In genomic region chr12:52980773-52981423, GRCh38 we compare ENCODE assay signal across 9 cellular contexts. TPM values are rescaled to one million over a fixed set of nuclear protein-coding genes. Genes with fewer than 3 reads are reported as not detected.
DNase-seq lines count a peak whose midpoint lies in the region; ATAC-seq and TF ChIP-seq lines count a peak whose summit lies in the region.
"Had no signal": no experiment of that assay in that cellular context is flagged by ENCODE, and none has a peak within 500 bp of the region (broad histone marks: within the 10 kb centered on the region; RNA-seq: fewer than 3 reads in every experiment).

No MANE protein-coding gene starts in this region.

- H3K27me3 ChIP-seq in liver (ENCODE audit: control insufficient read depth in 4 of 4, insufficient read depth in 4 of 4, low read length in 3 of 4): no peaks in the 10 kb centered on the region
- H3K27me3 ChIP-seq: BLaER1 had no signal

- no peak overlapping the region for H3K4me3 Mint-ChIP-seq in activated CD4-positive, alpha-beta T cell treated with anti-CD3 and anti-CD28 coated beads, Interleukin-2, amount 10 ng/mL, durations not matched to agents 24 days and 14 days

- H3K4me3 ChIP-seq in coronary artery (no peak overlapping the region), liver (ENCODE audit: low read depth in 1 of 3, low read length in 3 of 3) (no peak overlapping the region)
- H3K4me3 ChIP-seq: BLaER1 had no signal

- ATAC-seq in HG03571 (IDR thresholded peaks at IDR 0.05; ENCODE audit: unreplicated experiment): peak; percentile 59

- WGBS in liver: 22% methylated on average over 11 of the region's 11 CpGs

- H3K9me3 Mint-ChIP-seq in activated CD4-positive, alpha-beta T cell treated with anti-CD3 and anti-CD28 coated beads, Interleukin-2, amount 10 ng/mL, durations not matched to agents 24 days and 14 days: no peaks in the 10 kb centered on the region

- H3K36me3 Mint-ChIP-seq in activated CD4-positive, alpha-beta T cell treated with anti-CD3 and anti-CD28 coated beads, Interleukin-2, amount 10 ng/mL, durations not matched to agents 24 days and 14 days (ENCODE audit: low read depth): no peaks in the 10 kb centered on the region

- no peak overlapping the region for H3K27ac Mint-ChIP-seq in activated CD4-positive, alpha-beta T cell treated with anti-CD3 and anti-CD28 coated beads, Interleukin-2, amount 10 ng/mL, durations not matched to agents 24 days and 14 days

- peak; percentile 100 for TF ChIP-seq RAD21 in liver (IDR thresholded peaks at IDR 0.05)

- peak; percentile 93 for TF ChIP-seq CTCF in coronary artery (IDR thresholded peaks at IDR 0.05)
- peak; percentile 100 for TF ChIP-seq CTCF in liver (IDR thresholded peaks at IDR 0.05; ENCODE audit: low read depth, low read length, missing input control)

- H3K27me3 Mint-ChIP-seq in activated CD4-positive, alpha-beta T cell treated with anti-CD3 and anti-CD28 coated beads, Interleukin-2, amount 10 ng/mL, durations not matched to agents 24 days and 14 days: peaks cover 28% of the 10 kb centered on the region

- DNase-seq in activated gamma-delta T cell treated with Interleukin-2 at 50 U/mL for 16 hours (peak; percentile 81), activated gamma-delta T cell (lab: John Stamatoyannopoulos, UW) (no peak), NCI-H748 (lab: John Stamatoyannopoulos, UW; ENCODE audit: unreplicated experiment) (peak; percentile 90), coronary artery (ENCODE audit: low spot score) (peak; percentile 89)
- peak; percentile 94 for DNase-seq in activated CD4-positive, alpha-beta T cell treated with anti-CD3 and anti-CD28 coated beads, Interleukin-2, amount 10 ng/mL, durations not matched to agents 24 days and 14 days
- peak; percentile 55 to 63 (median 60) for DNase-seq in stimulated activated CD4-positive, alpha-beta T cell treated with anti-CD3 and anti-CD28 coated beads, TNF-alpha, amount 100 ng/mL, for 1 hour (ENCODE audit: low read depth in 3 of 3, low spot score in 1 of 3)

- H3K4me1 ChIP-seq in liver (ENCODE audit: control insufficient read depth in 4 of 4, insufficient read depth in 4 of 4, low read length in 3 of 4): peaks cover 0 to 7% (median 1%) of the 10 kb centered on the region in 4 donors
- H3K4me1 ChIP-seq: BLaER1 had no signal

- H3K9me3 ChIP-seq in liver (ENCODE audit: control insufficient read depth in 4 of 4, low read length in 3 of 4): no peaks in the 10 kb centered on the region
- H3K9me3 ChIP-seq: BLaER1 had no signal

- H3K9ac ChIP-seq in liver (ENCODE audit: low read depth in 1 of 2, low read length in 2 of 2): no peak overlapping the region
- H3K9ac ChIP-seq: BLaER1 had no signal

- no peaks in the 10 kb centered on the region for H3K4me1 Mint-ChIP-seq in activated CD4-positive, alpha-beta T cell treated with anti-CD3 and anti-CD28 coated beads, Interleukin-2, amount 10 ng/mL, durations not matched to agents 24 days and 14 days

- intact Hi-C loops in activated CD4-positive, alpha-beta T cell treated with anti-CD3 and anti-CD28 coated beads, Interleukin-2, amount 10 ng/mL, durations not matched to agents 24 days and 14 days (cut with micrococcal nuclease): loop anchor here (1.0 to 10.0 kb wide), 3 partner anchors 96 to 826 kb away; no protein-coding TSS in a partner anchor

- H3K27ac ChIP-seq in coronary artery: no peak overlapping the region
- H3K27ac ChIP-seq in liver (ENCODE audit: low read depth in 1 of 2, low read length in 2 of 2): no peak overlapping the region
- H3K27ac ChIP-seq: BLaER1 had no signal

- no peaks in the 10 kb centered on the region for H3K36me3 ChIP-seq in liver (ENCODE audit: control insufficient read depth in 4 of 4, insufficient read depth in 3 of 4, low read depth in 1 of 4, low read length in 3 of 4)
- H3K36me3 ChIP-seq: BLaER1 had no signal

TF ChIP-seq in liver, 16 proteins besides CTCF, POLR2A, EP300 and RAD21:
- TF ChIP-seq ATF3 (IDR thresholded peaks at IDR 0.05) (peak; percentile 44), EGR1 (IDR thresholded peaks at IDR 0.05; ENCODE audit: low read depth in 2 of 2) (no peak), REST (IDR thresholded peaks at IDR 0.05) (no peak), TAF1 (conservative IDR thresholded peaks at IDR 0.05) (no peak), ZBTB33 (IDR thresholded peaks at IDR 0.05) (no peak), YY1 (IDR thresholded peaks at IDR 0.05) (peak; percentile 67), SP1 (IDR thresholded peaks at IDR 0.05) (peak; percentile 53), HNF4G (IDR thresholded peaks at IDR 0.05) (peak; percentile 47), RXRA (IDR thresholded peaks at IDR 0.05) (peak; percentile 58 to 83), HNF4A (conservative IDR thresholded peaks at IDR 0.05) (peak; percentile 33 to 59), FOXA2 (IDR thresholded peaks at IDR 0.05) (no peak), FOXA1 (IDR thresholded peaks at IDR 0.05) (peak; percentile 17), NR2F2 (IDR thresholded peaks at IDR 0.05) (peak; percentile 95)

RNA-seq across cellular contexts. Expression of gene EIF4B, which starts 25.4 kb away (rescaled TPM):
- 500 and 521 TPM in 2 replicates for total RNA-seq in activated CD4-positive, alpha-beta T cell treated with anti-CD3 and anti-CD28 coated beads, Interleukin-2, amount 10 ng/mL, durations not matched to agents 24 days and 14 days
- total RNA-seq in liver: 100 to 1,000 TPM; 264 to 273 TPM
- polyA plus RNA-seq in liver: 10 to 100 TPM; 32.1 to 73.2 TPM

RNA-seq across cellular contexts. Expression of gene KRT18, which starts 32.0 kb away (rescaled TPM):
- 2.4 and 2.7 TPM in 2 replicates for total RNA-seq in activated CD4-positive, alpha-beta T cell treated with anti-CD3 and anti-CD28 coated beads, Interleukin-2, amount 10 ng/mL, durations not matched to agents 24 days and 14 days
- 100 to 1,000 TPM in 1 of 2 donors, 10 to 100 TPM in 1; 90.3 to 278 TPM for total RNA-seq in liver
- 100 to 1,000 TPM; 239 to 358 TPM for polyA plus RNA-seq in liver

Comparison
In these comparisons a context has a peak if more than half of its experiments do, and no peak if none do; other contexts are left out.
1. RNA of gene KRT18, which starts 32.0 kb away (total RNA-seq): 90.3 to 278 TPM in liver; 2.4 to 2.7 TPM in activated CD4-positive, alpha-beta T cell treated with anti-CD3 and anti-CD28 coated beads, Interleukin-2, amount 10 ng/mL, durations not matched to agents 24 days and 14 days; every median in the first group is over 10 times any median in the second.